Comparison of ENCODE assay signal across 1 cellular context in the genomic region with DNA sequence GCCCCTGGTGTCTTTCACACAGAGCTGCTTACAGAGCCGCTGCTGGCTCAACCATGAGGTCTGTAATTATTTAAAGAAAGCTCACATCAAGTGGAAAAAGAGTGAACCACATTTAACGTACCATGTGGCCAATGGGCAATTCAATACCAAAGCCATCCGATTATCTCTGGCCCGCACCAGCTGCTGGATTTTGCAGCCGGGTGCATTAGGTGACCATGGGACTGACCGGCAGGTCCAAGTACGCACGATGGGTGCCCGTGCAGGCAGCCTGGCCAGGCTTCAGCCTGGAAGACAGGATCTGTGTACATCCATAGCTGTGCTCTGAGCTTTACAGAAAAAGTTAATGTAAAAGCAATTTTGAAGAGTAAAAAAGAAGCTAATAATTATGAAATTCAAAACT.
TF ChIP-seq lines count a peak whose summit lies in the region.

No MANE protein-coding gene starts in this region.

TF ChIP-seq in HepG2, 621 proteins besides CTCF, POLR2A, EP300 and RAD21:
- TF ChIP-seq ZNF407 (CRISPR knock-in tag; IDR thresholded peaks at IDR 0.05; ENCODE audit: not compliant biosample characterization): no peak
- TF ChIP-seq NFATC3 (CRISPR knock-in tag; IDR thresholded peaks at IDR 0.05): no peak
- TF ChIP-seq CENPX (CRISPR knock-in tag; IDR thresholded peaks at IDR 0.05): no peak
- TF ChIP-seq ZMYM2 (CRISPR knock-in tag; IDR thresholded peaks at IDR 0.05): no peak
- no peak for TF ChIP-seq SIX4 (CRISPR knock-in tag; IDR thresholded peaks at IDR 0.05)
- TF ChIP-seq SCMH1 (CRISPR knock-in tag; IDR thresholded peaks at IDR 0.05; ENCODE audit: borderline replicate concordance): no peak
- TF ChIP-seq HCFC1 (IDR thresholded peaks at IDR 0.05; ENCODE audit: low read depth, low read length): no peak
